ENCODE assay signal across 17 cellular contexts in genomic region chr17:8459109-8459508, GRCh38. TPM values are rescaled to one million over a fixed set of nuclear protein-coding genes. Genes with fewer than 3 reads are reported as not detected.
DNase-seq lines count a peak whose midpoint lies in the region; TF ChIP-seq lines count a peak whose summit lies in the region.
"Had no signal": no experiment of that assay in that cellular context is flagged by ENCODE, and none has a peak within 500 bp of the region (broad histone marks: within the 10 kb centered on the region; RNA-seq: fewer than 3 reads in every experiment).

No MANE protein-coding gene starts in this region.

- no peaks in the 10 kb centered on the region for H3K9me3 ChIP-seq in neural cell (ENCODE audit: low read length)

- H3K27ac ChIP-seq in neural cell (ENCODE audit: low read length) = peak overlapping the region; percentile 40
- H3K27ac ChIP-seq: 22Rv1, C4-2B, SK-N-MC had no signal

- no peak overlapping the region for H3K4me2 ChIP-seq in neural cell (ENCODE audit: low read length)

- no peak for TF ChIP-seq CTCF in neural cell (IDR thresholded peaks at IDR 0.05; ENCODE audit: poor library complexity, severe bottlenecking)

- H3K27me3 ChIP-seq in neural cell (ENCODE audit: insufficient read depth, low read depth, low read length) = no peaks in the 10 kb centered on the region

- H3K9me2 ChIP-seq in neural cell (ENCODE audit: insufficient read depth, low read length) = no peaks in the 10 kb centered on the region

- no peak overlapping the region for H2AFZ ChIP-seq in neural cell (ENCODE audit: low read depth, low read length)

- DNase-seq in NCI-H2081 (lab: John Stamatoyannopoulos, UW) (peak; percentile 18 to 62), NCI-H2081 treated with DMSO at 0.1 percent for 48 hours (lab: John Stamatoyannopoulos, UW) (no peak), NCI-H1436 treated with DMSO at 0.1 percent for 48 hours (lab: John Stamatoyannopoulos, UW) (peak; percentile 89), NCI-H2171 treated with DMSO at 0.1 percent for 48 hours (lab: John Stamatoyannopoulos, UW) (peak; percentile 85), HuH-7.5 (ENCODE audit: low spot score) (no peak), OCI-M1 (lab: John Stamatoyannopoulos, UW) (no peak), islet precursor cell (no peak)
- DNase-seq: AML-193, NCI-H1694, NCI-H2227 treated with DMSO at 0.1 percent for 48 hours, NCI-H524 treated with DMSO at 0.1 percent for 48 hours, Right ventricle myocardium superior had no signal

- H3K4me3 ChIP-seq in neural cell (ENCODE audit: low read length) = no peak overlapping the region
- H3K4me3 ChIP-seq: K562, SK-N-MC had no signal

- no peaks in the 10 kb centered on the region for H3F3A ChIP-seq in neural cell (ENCODE audit: insufficient read depth, low read length, poor library complexity, severe bottlenecking)

- no peak overlapping the region for H3K9ac ChIP-seq in neural cell (ENCODE audit: low read length)

- H3K36me3 ChIP-seq in neural cell (ENCODE audit: insufficient read depth, low read length) = no peaks in the 10 kb centered on the region

- H3K79me2 ChIP-seq in neural cell (replicated peaks; ENCODE audit: insufficient read depth, low read length) = no peaks in the 10 kb centered on the region

- TF ChIP-seq EP300 in neural cell (conservative IDR thresholded peaks at IDR 0.05; ENCODE audit: poor library complexity, severe bottlenecking) = no peak

- H4K20me1 ChIP-seq in neural cell (ENCODE audit: insufficient read depth) = no peaks in the 10 kb centered on the region

- TF ChIP-seq RAD21 in neural cell (conservative IDR thresholded peaks at IDR 0.05) = no peak

TF ChIP-seq in neural cell, 6 proteins besides CTCF, POLR2A, EP300 and RAD21:
- TF ChIP-seq POLR2AphosphoS5 (IDR thresholded peaks at IDR 0.05) (no peak), MXI1 (conservative IDR thresholded peaks at IDR 0.05; ENCODE audit: poor library complexity, severe bottlenecking) (no peak), SMC3 (conservative IDR thresholded peaks at IDR 0.05; ENCODE audit: poor library complexity) (no peak), REST (IDR thresholded peaks at IDR 0.05; ENCODE audit: borderline replicate concordance) (no peak)
TF ChIP-seq in neural cell: peak in this region for 0.

RNA-seq across cellular contexts. Expression of gene NDEL1, which starts 23.4 kb away (rescaled TPM):
- polyA plus RNA-seq in neural cell = 25.7 and 33.8 TPM in 2 replicates
- polyA minus RNA-seq in neural cell = 53.1 and 55.5 TPM in 2 replicates

Comparison
In these comparisons a context has a peak if more than half of its experiments do, and no peak if none do; other contexts are left out.
1. DNase-seq: peak in NCI-H2081 (2 of 2), NCI-H1436 treated with DMSO at 0.1 percent for 48 hours (single experiment) and NCI-H2171 treated with DMSO at 0.1 percent for 48 hours (single experiment); none in NCI-H2081 treated with DMSO at 0.1 percent for 48 hours (single experiment), HuH-7.5 (single experiment), OCI-M1 (single experiment) and islet precursor cell (single experiment).